Comparison of ENCODE assay signal across 21 cellular contexts in the genomic region with DNA sequence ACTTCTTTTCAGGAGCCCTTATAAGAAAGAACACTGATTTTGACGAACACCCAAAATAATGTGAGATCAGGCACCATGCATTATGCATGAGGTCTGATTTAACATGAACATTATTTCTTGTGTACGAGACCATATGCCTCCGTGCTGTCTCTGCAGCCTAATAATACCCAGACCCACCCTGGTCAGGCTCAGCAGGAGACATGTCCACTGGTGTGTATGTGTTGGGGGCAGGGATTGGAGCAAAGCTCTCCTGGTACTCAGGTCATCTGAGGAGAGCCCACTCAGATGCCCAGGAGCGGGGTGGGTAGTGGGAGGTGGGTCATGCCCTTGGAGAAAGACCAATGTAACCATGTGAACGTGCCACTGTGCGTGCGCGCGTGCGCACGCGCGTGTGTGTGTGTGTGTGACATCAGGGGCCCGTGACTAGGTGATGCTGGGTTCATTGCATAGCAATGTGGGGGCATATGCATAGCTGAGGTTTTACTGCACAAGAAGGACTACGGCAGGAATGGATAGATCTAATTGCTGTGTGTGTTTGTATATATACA. TPM values are rescaled to one million over a fixed set of nuclear protein-coding genes. Genes with fewer than 3 reads are reported as not detected.
"Had no signal": no experiment of that assay in that cellular context is flagged by ENCODE, and none has a peak within 500 bp of the region (broad histone marks: within the 10 kb centered on the region; RNA-seq: fewer than 3 reads in every experiment).

No MANE protein-coding gene starts in this region.

- H3K4me3 ChIP-seq: dorsolateral prefrontal cortex, left lung, tibial artery, vagina had no signal

- DNase-seq: activated CD4-positive, alpha-beta T cell treated with anti-CD3 and anti-CD28 coated beads for 1 hour; activated CD8-positive, alpha-beta memory T cell treated with anti-CD3 and anti-CD28 coated beads for 24 hours; central memory CD4-positive, alpha-beta T cell; dorsolateral prefrontal cortex; endodermal cell; foreskin melanocyte; glutamatergic neuron; hypothalamus; kidney; naive thymus-derived CD4-positive, alpha-beta T cell; stimulated activated CD4-positive, alpha-beta T cell treated with anti-CD3 and anti-CD28 coated beads, Interleukin-2, amount 100 ng/mL, for 24 hours; stimulated activated naive CD4-positive, alpha-beta T cell treated with Interleukin-2 at 50 U/mL for 16 hours; T-helper 2 cell; tibial artery; WERI-Rb-1 had no signal

- H3K27ac Mint-ChIP-seq: activated naive CD8-positive, alpha-beta T cell; endodermal cell; memory B cell; naive thymus-derived CD4-positive, alpha-beta T cell had no signal

- H3K36me3 ChIP-seq: left lung, tibial artery, vagina, WERI-Rb-1 had no signal

- ATAC-seq: naive thymus-derived CD4-positive, alpha-beta T cell had no signal

- H3K4me3 Mint-ChIP-seq: activated naive CD8-positive, alpha-beta T cell; endodermal cell; memory B cell had no signal

- H3K27ac ChIP-seq: epithelial cell of prostate, left lung, tibial artery, vagina, WERI-Rb-1 had no signal

- H3K9me3 ChIP-seq: left lung, tibial artery, vagina had no signal

- H3K4me1 Mint-ChIP-seq: endodermal cell had no signal

RNA-seq across cellular contexts. Expression of a gene that starts 7.1 kb away (rescaled TPM):
- total RNA-seq: kidney, left lung, subcutaneous adipose tissue, vagina had no signal
